Comparison of ENCODE assay signal across 1 cellular context in genomic region chr2:61017003-61017555, GRCh38.
TF ChIP-seq lines count a peak whose summit lies in the region.

No MANE protein-coding gene starts in this region.

TF ChIP-seq in HEK293, 187 proteins besides CTCF, POLR2A, EP300 and RAD21 (continued from another document and continues in another):
- peak; percentile 40; the same call in 1 of the 2 replicates for TF ChIP-seq REST (tag by site-specific recombination; IDR thresholded peaks at IDR 0.05)
- TF ChIP-seq ZNF521 (tag by site-specific recombination; IDR thresholded peaks at IDR 0.05): no peak
- no peak for TF ChIP-seq ZNF148 (tag by site-specific recombination; IDR thresholded peaks at IDR 0.05; ENCODE audit: borderline replicate concordance)
- TF ChIP-seq ZNF121 (tag by site-specific recombination; IDR thresholded peaks at IDR 0.05): no peak; the same call in none of the 2 replicates
- no peak for TF ChIP-seq SETDB1 (IDR thresholded peaks at IDR 0.05; ENCODE audit: insufficient read length, low read length)
- no peak for TF ChIP-seq ZNF138 (tag by site-specific recombination; IDR thresholded peaks at IDR 0.05; ENCODE audit: borderline replicate concordance)
- peak; percentile 62; the same call in 1 of the 2 replicates for TF ChIP-seq ZNF629 (tag by site-specific recombination; IDR thresholded peaks at IDR 0.05)
- TF ChIP-seq AEBP2 (tag by site-specific recombination; IDR thresholded peaks at IDR 0.05; ENCODE audit: borderline replicate concordance): no peak
- TF ChIP-seq ZNF549 (tag by site-specific recombination; IDR thresholded peaks at IDR 0.05): no peak
- peak; percentile 84 for TF ChIP-seq ZNF692 (tag by site-specific recombination; IDR thresholded peaks at IDR 0.05)
- TF ChIP-seq ZNF639 (tag by site-specific recombination; IDR thresholded peaks at IDR 0.05): peak; percentile 96
- TF ChIP-seq FEZF1 (tag by site-specific recombination; IDR thresholded peaks at IDR 0.05): 0 out of 2 replicates have a peak, but pooled peaks have one; percentile 31
- peak; percentile 67 for TF ChIP-seq INSM2 (tag by site-specific recombination; IDR thresholded peaks at IDR 0.05)
- TF ChIP-seq ZNF610 (tag by site-specific recombination; IDR thresholded peaks at IDR 0.05; ENCODE audit: borderline replicate concordance): peak; percentile 62; the same call in 1 of the 2 replicates
- TF ChIP-seq WT1 (tag by site-specific recombination; IDR thresholded peaks at IDR 0.05): peak; percentile 69; the same call in 1 of the 2 replicates
- 0 out of 2 replicates have a peak, but pooled peaks have one; percentile 37 for TF ChIP-seq ZBTB49 (tag by site-specific recombination; IDR thresholded peaks at IDR 0.05; ENCODE audit: low read depth)
- TF ChIP-seq SALL2 (tag by site-specific recombination; IDR thresholded peaks at IDR 0.05; ENCODE audit: borderline replicate concordance): no peak
- peak; percentile 17; the same call in 1 of the 2 replicates for TF ChIP-seq KLF1 (tag by site-specific recombination; IDR thresholded peaks at IDR 0.05)
- peak; percentile 34; the same call in 1 of the 2 replicates for TF ChIP-seq ZNF362 (tag by site-specific recombination; IDR thresholded peaks at IDR 0.05)
- no peak for TF ChIP-seq ZNF658 (tag by site-specific recombination; IDR thresholded peaks at IDR 0.05)
- no peak for TF ChIP-seq ZNF23 (tag by site-specific recombination; IDR thresholded peaks at IDR 0.05; ENCODE audit: borderline replicate concordance)
- TF ChIP-seq KLF10 (tag by site-specific recombination; IDR thresholded peaks at IDR 0.05): 0 out of 2 replicates have a peak, but pooled peaks have one; percentile 21
- TF ChIP-seq ZNF488 (tag by site-specific recombination; IDR thresholded peaks at IDR 0.05): no peak
- no peak for TF ChIP-seq ZNF416 (tag by site-specific recombination; IDR thresholded peaks at IDR 0.05)
- TF ChIP-seq ZNF585B (tag by site-specific recombination; IDR thresholded peaks at IDR 0.05): no peak
- TF ChIP-seq GFI1B (tag by site-specific recombination; IDR thresholded peaks at IDR 0.05): peak; percentile 62
- no peak for TF ChIP-seq ZNF112 (tag by site-specific recombination; IDR thresholded peaks at IDR 0.05)
- TF ChIP-seq BCL11B (tag by site-specific recombination; IDR thresholded peaks at IDR 0.05; ENCODE audit: low read depth): 0 out of 2 replicates have a peak, but pooled peaks have one; percentile 52
- TF ChIP-seq ZNF239 (tag by site-specific recombination; IDR thresholded peaks at IDR 0.05): no peak
- peak; percentile 90 for TF ChIP-seq ZNF501 (tag by site-specific recombination; IDR thresholded peaks at IDR 0.05)
- no peak for TF ChIP-seq ZNF404 (tag by site-specific recombination; IDR thresholded peaks at IDR 0.05)
- peak; percentile 67 for TF ChIP-seq ZFP69B (tag by site-specific recombination; IDR thresholded peaks at IDR 0.05)
- TF ChIP-seq ZNF354C (tag by site-specific recombination; IDR thresholded peaks at IDR 0.05; ENCODE audit: borderline replicate concordance, low read depth): no peak
- no peak for TF ChIP-seq ZFP3 (tag by site-specific recombination; IDR thresholded peaks at IDR 0.05; ENCODE audit: low read depth)
- TF ChIP-seq ZNF202 (tag by site-specific recombination; IDR thresholded peaks at IDR 0.05; ENCODE audit: borderline replicate concordance): no peak
- peak; percentile 68; the same call in 1 of the 2 replicates for TF ChIP-seq ZNF664 (tag by site-specific recombination; IDR thresholded peaks at IDR 0.05)
- no peak for TF ChIP-seq ZNF560 (tag by site-specific recombination; IDR thresholded peaks at IDR 0.05; ENCODE audit: borderline replicate concordance)
- TF ChIP-seq ZNF146 (tag by site-specific recombination; IDR thresholded peaks at IDR 0.05): peak; percentile 56; the same call in 1 of the 2 replicates
- no peak for TF ChIP-seq ZNF302 (tag by site-specific recombination; IDR thresholded peaks at IDR 0.05; ENCODE audit: low read depth)
- no peak for TF ChIP-seq ZNF280C (tag by site-specific recombination; IDR thresholded peaks at IDR 0.05)
- no peak for TF ChIP-seq ZNF223 (tag by site-specific recombination; IDR thresholded peaks at IDR 0.05)
- peak; percentile 93 for TF ChIP-seq ZNF777 (tag by site-specific recombination; IDR thresholded peaks at IDR 0.05; ENCODE audit: borderline replicate concordance)
